In the genomic region with DNA sequence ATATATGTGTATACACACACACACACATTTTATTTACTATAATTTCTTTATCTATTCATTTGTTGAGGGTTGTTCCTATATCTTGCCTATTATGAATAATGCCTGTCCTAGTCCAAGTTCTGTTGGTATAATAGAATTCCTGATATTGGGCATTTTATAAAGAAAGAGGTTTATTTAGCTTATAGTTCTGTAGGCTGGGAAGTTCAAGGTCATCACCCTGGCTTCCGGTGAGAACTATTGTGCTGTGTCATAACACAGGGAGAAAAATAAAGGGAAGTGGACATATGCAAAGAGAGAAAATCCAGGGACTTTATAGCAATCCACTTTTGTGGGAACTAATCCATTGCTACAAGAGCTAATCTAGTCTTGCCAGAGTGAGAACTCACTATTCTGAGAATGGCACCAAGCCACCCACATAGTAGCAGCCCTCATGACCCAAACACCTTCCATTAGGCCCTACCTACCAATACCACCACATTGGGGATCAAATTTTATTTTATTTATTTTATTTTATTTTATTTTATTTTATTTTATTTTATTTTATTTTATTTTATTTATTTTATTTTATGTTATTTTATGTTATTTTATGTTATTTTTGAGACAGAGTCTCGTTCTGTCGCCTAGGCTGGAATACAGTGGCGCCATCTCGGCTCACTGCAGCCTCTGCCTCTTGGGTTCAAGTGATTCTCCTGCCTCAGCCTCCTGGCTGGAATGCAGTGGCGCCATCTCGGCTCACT, we compare ENCODE assay signal across 27 cellular contexts.
"Had no signal": no experiment of that assay in that cellular context is flagged by ENCODE, and none has a peak within 500 bp of the region (broad histone marks: within the 10 kb centered on the region; RNA-seq: fewer than 3 reads in every experiment).

No MANE protein-coding gene starts in this region.

- ATAC-seq: natural killer cell; psoas muscle; right cardiac atrium; sciatic nerve; stimulated activated memory B cell treated with anti-CD40 and anti-IgM and Interleukin-4, amounts not matched to agents 10 μg/mL and 1 μg/mL and 100 μg/mL, for 72 hours; stimulated activated naive CD8-positive, alpha-beta T cell treated with anti-CD3 and anti-CD28 coated beads, Interleukin-15, amount 100 ng/mL, for 72 hours; stimulated activated naive CD8-positive, alpha-beta T cell treated with anti-CD3 and anti-CD28 coated beads, Interleukin-15, Interleukin-2, amounts not matched to agents 100 U/mL and 50 U/mL, for 24 hours; upper lobe of right lung had no signal

- H3K4me3 Mint-ChIP-seq: natural killer cell; nephron; neural progenitor cell; stimulated activated memory B cell treated with anti-CD40 and anti-IgM and Interleukin-4, amounts not matched to agents 10 μg/mL and 1 μg/mL and 100 μg/mL, for 72 hours; stimulated activated naive CD8-positive, alpha-beta T cell treated with anti-CD3 and anti-CD28 coated beads, Interleukin-15, amount 100 ng/mL, for 72 hours; type B pancreatic cell had no signal

- H3K9me3 Mint-ChIP-seq: neural progenitor cell had no signal

- H3K27me3 Mint-ChIP-seq: progenitor cell of endocrine pancreas; stimulated activated memory B cell treated with anti-CD40 and anti-IgM and Interleukin-4, amounts not matched to agents 10 μg/mL and 1 μg/mL and 100 μg/mL, for 72 hours; stimulated activated naive CD8-positive, alpha-beta T cell treated with anti-CD3 and anti-CD28 coated beads, Interleukin-15, amount 100 ng/mL, for 72 hours; type B pancreatic cell had no signal

- DNase-seq: natural killer cell; occipital lobe; ovary; posterior cingulate gyrus; psoas muscle; right cardiac atrium; spleen; stimulated activated CD4-positive, alpha-beta T cell treated with anti-CD3 and anti-CD28 coated beads, Interleukin-12 subunit alpha, Interleukin-12 subunit beta, amount 100 ng/mL, for 4 hours; stimulated activated CD4-positive, alpha-beta T cell treated with anti-CD3 and anti-CD28 coated beads, Interleukin-1b, Interleukin-23, amount 100 ng/mL, for 48 hours; stimulated activated CD4-positive, alpha-beta T cell treated with anti-CD3 and anti-CD28 coated beads, Interleukin-4, amount 100 ng/mL, for 1 hour; stimulated activated CD4-positive, alpha-beta T cell treated with anti-CD3 and anti-CD28 coated beads, Interleukin-4, amount 100 ng/mL, for 4 hours; stimulated activated CD8-positive, alpha-beta memory T cell treated with anti-CD3 and anti-CD28 coated beads, Interleukin-4, amount 100 ng/mL, for 48 hours; stimulated activated naive CD4-positive, alpha-beta T cell; stimulated activated naive CD8-positive, alpha-beta T cell treated with anti-CD3 and anti-CD28 coated beads, Interleukin-15, amount 100 ng/mL, for 72 hours; stimulated activated naive CD8-positive, alpha-beta T cell treated with anti-CD3 and anti-CD28 coated beads, Interleukin-15, Interleukin-2, amounts not matched to agents 100 U/mL and 50 U/mL, for 24 hours; substantia nigra; testis; tibial artery; transverse colon; upper lobe of right lung; uterus had no signal

- H3K4me1 Mint-ChIP-seq: nephron, neural progenitor cell had no signal

- H3K27ac Mint-ChIP-seq: natural killer cell; nephron; neural progenitor cell; progenitor cell of endocrine pancreas; stimulated activated memory B cell treated with anti-CD40 and anti-IgM and Interleukin-4, amounts not matched to agents 10 μg/mL and 1 μg/mL and 100 μg/mL, for 72 hours; stimulated activated naive CD8-positive, alpha-beta T cell treated with anti-CD3 and anti-CD28 coated beads, Interleukin-15, amount 100 ng/mL, for 72 hours; type B pancreatic cell had no signal

- H3K36me3 Mint-ChIP-seq: neural progenitor cell had no signal
